ENCODE assay signal across 9 cellular contexts in genomic region chr22:42964994-42965699, GRCh38. TPM values are rescaled to one million over a fixed set of nuclear protein-coding genes. Genes with fewer than 3 reads are reported as not detected.
DNase-seq lines count a peak whose midpoint lies in the region; ATAC-seq and TF ChIP-seq lines count a peak whose summit lies in the region.
"Had no signal": no experiment of that assay in that cellular context is flagged by ENCODE, and none has a peak within 500 bp of the region (broad histone marks: within the 10 kb centered on the region; RNA-seq: fewer than 3 reads in every experiment).

No MANE protein-coding gene starts in this region.

- peaks cover 69% of the 10 kb centered on the region for H3K4me1 Mint-ChIP-seq in activated B cell treated with CpG ODN at 0.5 μM for 24 hours

- TF ChIP-seq EP300 in stomach (IDR thresholded peaks at IDR 0.05): no peak

- peaks cover 0 to 11% (median 7%) of the 10 kb centered on the region in 4 donors for H3K36me3 ChIP-seq in stomach

- no peak for TF ChIP-seq POLR2A in stomach (IDR thresholded peaks at IDR 0.05)

- DNase-seq in DMS 273 treated with DMSO at 0.1 percent for 48 hours (lab: John Stamatoyannopoulos, UW) (peak; percentile 22), activated B cell treated with CpG ODN at 0.5 μM for 24 hours (no peak), kidney tubule cell (ENCODE audit: low spot score) (peak; percentile 25), stomach (no peak), NCI-H187 (lab: John Stamatoyannopoulos, UW) (no peak), C1 segment of cervical spinal cord (lab: John Stamatoyannopoulos, UW) (no peak)
- DNase-seq: SIG-M5 had no signal

- H3K9me3 ChIP-seq in stomach: no peaks in the 10 kb centered on the region

- CTCF ChIA-PET in activated B cell treated with CpG ODN at 0.5 μM for 24 hours (lab: Charles Lee): interaction anchor here (1.0 to 4.4 kb wide), 2 partner anchors 55 to 98 kb away, joined by 3 to 26 read pairs; no protein-coding TSS in a partner anchor

- peak overlapping the region in 1 of 5 donors; percentile 1 for H3K27ac ChIP-seq in stomach

- H3K36me3 Mint-ChIP-seq in activated B cell treated with CpG ODN at 0.5 μM for 24 hours (ENCODE audit: low read depth): peaks cover 34% of the 10 kb centered on the region

- H3K4me3 ChIP-seq in stomach: no peak overlapping the region

- no peak for TF ChIP-seq CTCF in activated B cell treated with CpG ODN at 0.5 μM for 24 hours (IDR thresholded peaks at IDR 0.05)
- no peak for TF ChIP-seq CTCF in stomach (IDR thresholded peaks at IDR 0.05)

- H3K27me3 Mint-ChIP-seq in activated B cell treated with CpG ODN at 0.5 μM for 24 hours: no peaks in the 10 kb centered on the region

- intact Hi-C loops in activated B cell treated with CpG ODN at 0.5 μM for 24 hours (cut with micrococcal nuclease) (loop anchor here (1.0 to 10.0 kb wide), 7 partner anchors 34 to 303 kb away; partner anchors contain the start of gene PACSIN2), stomach (cut with DNase I; ENCODE audit: low total_unique reads) (no loop called here)

- ATAC-seq in HG02870 (IDR thresholded peaks at IDR 0.05; ENCODE audit: unreplicated experiment): peak; percentile 44
- peak; percentile 85 for ATAC-seq in activated B cell treated with CpG ODN at 0.5 μM for 24 hours (ENCODE audit: low read depth)
- no peak for ATAC-seq in HG03469 (IDR thresholded peaks at IDR 0.05; ENCODE audit: unreplicated experiment)

- peak overlapping the region; percentile 55 for H3K4me3 Mint-ChIP-seq in activated B cell treated with CpG ODN at 0.5 μM for 24 hours

- POLR2A ChIA-PET in activated B cell treated with CpG ODN at 0.5 μM for 24 hours (lab: Charles Lee): interaction anchor here (0.6 to 2.4 kb wide), 9 partner anchors 31 to 352 kb away, joined by 3 to 24 read pairs (median 5); partner anchors contain the start of genes PACSIN2 and POLDIP3

- peak overlapping the region; percentile 88 for H3K27ac Mint-ChIP-seq in activated B cell treated with CpG ODN at 0.5 μM for 24 hours

- peaks cover 27 to 86% (median 43%) of the 10 kb centered on the region in 4 donors for H3K4me1 ChIP-seq in stomach

- no peaks in the 10 kb centered on the region for H3K9me3 Mint-ChIP-seq in activated B cell treated with CpG ODN at 0.5 μM for 24 hours

- H3K27me3 ChIP-seq in stomach: no peaks in the 10 kb centered on the region

- WGBS in stomach, 5 donors: 50 to 86% (median 63%) methylated on average over 6 of the region's 6 CpGs

RNA-seq across cellular contexts. Expression of gene PACSIN2, which starts 49.8 kb away (rescaled TPM):
- total RNA-seq in activated B cell treated with CpG ODN at 0.5 μM for 24 hours: 47.5 and 48.9 TPM in 2 replicates
- total RNA-seq in stomach: 100 to 1,000 TPM in 2 of 5 donors, 10 to 100 TPM in 3; 69.8 to 154 (median 87.9) TPM
- 10 to 100 TPM; 24.9 to 44.0 (median 34.7) TPM for polyA plus RNA-seq in stomach

Comparison
In these comparisons a context has a peak if more than half of its experiments do, and no peak if none do; other contexts are left out.
1. DNase-seq: peak in DMS 273 treated with DMSO at 0.1 percent for 48 hours (single experiment) and kidney tubule cell (single experiment); none in activated B cell treated with CpG ODN at 0.5 μM for 24 hours (single experiment), stomach (single experiment), NCI-H187 (0 of 2) and C1 segment of cervical spinal cord (0 of 14).